ENCODE assay signal across 1 cellular context in genomic region chr6:107539409-107539808, GRCh38.
A peak's percentile ranks its signal among the peaks of the same experiment; 100 is the strongest.
TF ChIP-seq lines count a peak whose summit lies in the region.

No MANE protein-coding gene starts in this region.

TF ChIP-seq in HepG2, 621 proteins besides CTCF, POLR2A, EP300 and RAD21 (continued from another document and continues in another):
- TF ChIP-seq HMGXB3 (CRISPR knock-in tag; IDR thresholded peaks at IDR 0.05; ENCODE audit: borderline replicate concordance) (0 out of 2 replicates have a peak, but pooled peaks have one; percentile 30), SOX6 (IDR thresholded peaks at IDR 0.05) (no peak), SOX6 (CRISPR knock-in tag; IDR thresholded peaks at IDR 0.05) (peak; percentile 97), DNMT1 (CRISPR knock-in tag; IDR thresholded peaks at IDR 0.05) (no peak), ZNF644 (CRISPR knock-in tag; IDR thresholded peaks at IDR 0.05; ENCODE audit: low read depth) (peak; percentile 85), IRF1 (CRISPR knock-in tag; IDR thresholded peaks at IDR 0.05; ENCODE audit: low read depth) (no peak), ARHGAP35 (CRISPR knock-in tag; IDR thresholded peaks at IDR 0.05; ENCODE audit: borderline replicate concordance) (no peak), SIN3B (IDR thresholded peaks at IDR 0.05; ENCODE audit: low read length) (no peak), RFXANK (CRISPR knock-in tag; IDR thresholded peaks at IDR 0.05) (0 out of 2 replicates have a peak, but pooled peaks have one; percentile 38), RCOR2 (CRISPR knock-in tag; IDR thresholded peaks at IDR 0.05) (peak; percentile 75), DPF2 (CRISPR knock-in tag; IDR thresholded peaks at IDR 0.05; ENCODE audit: borderline replicate concordance, low read depth) (peak; percentile 93), MAFG (CRISPR knock-in tag; IDR thresholded peaks at IDR 0.05) (no peak), ELK4 (CRISPR knock-in tag; IDR thresholded peaks at IDR 0.05; ENCODE audit: borderline replicate concordance) (no peak), ZBTB49 (CRISPR knock-in tag; IDR thresholded peaks at IDR 0.05; ENCODE audit: borderline replicate concordance) (no peak), SRF (IDR thresholded peaks at IDR 0.05; ENCODE audit: low read depth, low read length) (no peak), ZNF484 (CRISPR knock-in tag; IDR thresholded peaks at IDR 0.05; ENCODE audit: borderline replicate concordance, low read depth) (no peak), ZGPAT (CRISPR knock-in tag; IDR thresholded peaks at IDR 0.05) (peak; percentile 93), CENPBD1 (CRISPR knock-in tag; IDR thresholded peaks at IDR 0.05; ENCODE audit: borderline replicate concordance, low read depth) (no peak), ZNF646 (CRISPR knock-in tag; IDR thresholded peaks at IDR 0.05) (peak; percentile 54; the same call in 1 of the 2 replicates), ZNF891 (CRISPR knock-in tag; IDR thresholded peaks at IDR 0.05) (no peak), ZFP1 (CRISPR knock-in tag; IDR thresholded peaks at IDR 0.05) (peak; percentile 63; the same call in 1 of the 2 replicates), ATF7 (IDR thresholded peaks at IDR 0.05) (peak; percentile 77), ATF7 (CRISPR knock-in tag; IDR thresholded peaks at IDR 0.05) (no peak), HNF4G (IDR thresholded peaks at IDR 0.05; ENCODE audit: borderline replicate concordance, low read depth, low read length) (peak; percentile 95), HNF4G (CRISPR knock-in tag; IDR thresholded peaks at IDR 0.05; ENCODE audit: borderline replicate concordance, low read depth) (peak; percentile 94), MYPOP (CRISPR knock-in tag; IDR thresholded peaks at IDR 0.05) (peak; percentile 20; the same call in 1 of the 2 replicates), ZNF367 (CRISPR knock-in tag; IDR thresholded peaks at IDR 0.05; ENCODE audit: borderline replicate concordance) (no peak), ZNF580 (CRISPR knock-in tag; IDR thresholded peaks at IDR 0.05; ENCODE audit: borderline replicate concordance, low read depth) (peak; percentile 87; the same call in 1 of the 2 replicates), MED13 (CRISPR knock-in tag; IDR thresholded peaks at IDR 0.05) (no peak), ZNF75D (CRISPR knock-in tag; IDR thresholded peaks at IDR 0.05; ENCODE audit: borderline replicate concordance) (no peak), CBX1 (IDR thresholded peaks at IDR 0.05; ENCODE audit: low read depth) (no peak), MXD1 (CRISPR knock-in tag; IDR thresholded peaks at IDR 0.05) (no peak), ZBTB25 (CRISPR knock-in tag; IDR thresholded peaks at IDR 0.05) (peak; percentile 75; the same call in 1 of the 2 replicates), KLF12 (CRISPR knock-in tag; IDR thresholded peaks at IDR 0.05; ENCODE audit: borderline replicate concordance) (no peak), GABPB1 (CRISPR knock-in tag; IDR thresholded peaks at IDR 0.05) (no peak; the same call in 1 of the 2 replicates), NCOA2 (CRISPR knock-in tag; IDR thresholded peaks at IDR 0.05) (peak; percentile 93)
